9 cellular contexts compared by ENCODE assay signal in genomic region chr20:51531712-51532456, GRCh38. TPM values are rescaled to one million over a fixed set of nuclear protein-coding genes. Genes with fewer than 3 reads are reported as not detected.
DNase-seq lines count a peak whose midpoint lies in the region; ATAC-seq, FAIRE-seq and TF ChIP-seq lines count a peak whose summit lies in the region.
"Had no signal": no experiment of that assay in that cellular context is flagged by ENCODE, and none has a peak within 500 bp of the region (broad histone marks: within the 10 kb centered on the region; RNA-seq: fewer than 3 reads in every experiment).

No MANE protein-coding gene starts in this region.

- peaks cover 0 to 42% (median 0%) of the 10 kb centered on the region in 11 experiments; a peak in 2 of 22 replicates for H4K20me1 ChIP-seq in BLaER1 treated with 17β-estradiol and CSF1 and Interleukin-3, amounts not matched to agents 10 nM and 100 nM
- peaks cover 18% of the 10 kb centered on the region; the same call in 1 of the 2 replicates for H4K20me1 ChIP-seq in Karpas-422 (ENCODE audit: insufficient read depth, low read depth, low read length)

- H3K9me2 ChIP-seq in Karpas-422 (replicated peaks; ENCODE audit: insufficient read depth, low read length), result no peaks in the 10 kb centered on the region

- H3K27me3 ChIP-seq in BLaER1 treated with 17β-estradiol and CSF1 and Interleukin-3, amounts not matched to agents 10 nM and 100 nM, result no peaks in the 10 kb centered on the region
- no peaks in the 10 kb centered on the region for H3K27me3 ChIP-seq in Karpas-422 (ENCODE audit: low read length)

- 0 out of 22 replicates have a peak, but pooled peaks cover 0 to 4% (median 0%) of the 10 kb centered on the region in 11 experiments for H3K36me3 ChIP-seq in BLaER1 treated with 17β-estradiol and CSF1 and Interleukin-3, amounts not matched to agents 10 nM and 100 nM
- peaks cover 21% of the 10 kb centered on the region; the same call in 1 of the 2 replicates for H3K36me3 ChIP-seq in Karpas-422 (ENCODE audit: insufficient read depth, low read length)

- H3K27ac ChIP-seq in BLaER1 treated with 17β-estradiol and CSF1 and Interleukin-3, amounts not matched to agents 10 nM and 100 nM, result peak overlapping the region in 5 of 11 experiments; percentile 15 to 69 (median 57); a peak in 7 of 22 replicates
- H3K27ac ChIP-seq in Karpas-422 (ENCODE audit: low read length), result peak overlapping the region; percentile 74

- DNase-seq in Karpas-422, result no peak
- no peak for DNase-seq in chondrocyte (ENCODE audit: low spot score)
- DNase-seq in natural killer cell, result no peak
- no peak for DNase-seq in NCI-H187 (lab: John Stamatoyannopoulos, UW)
- DNase-seq in H54 (ENCODE audit: insufficient read length, low spot score), result no peak
- DNase-seq: NCI-H524 treated with DMSO at 0.1 percent for 48 hours had no signal

- H3K27me3 Mint-ChIP-seq in chondrocyte (ENCODE audit: low read depth) (no peaks in the 10 kb centered on the region), natural killer cell (ENCODE audit: low read depth in 2 of 2) (no peaks in the 10 kb centered on the region)

- H3K4me1 ChIP-seq in BLaER1 treated with 17β-estradiol and CSF1 and Interleukin-3, amounts not matched to agents 10 nM and 100 nM, result peaks cover 85 to 100% (median 94%) of the 10 kb centered on the region in 10 experiments
- H3K4me1 ChIP-seq in Karpas-422 (ENCODE audit: low read length), result peaks cover 92% of the 10 kb centered on the region

- TF ChIP-seq POLR2A in H54 (IDR thresholded peaks at IDR 0.05; ENCODE audit: low read depth, low read length), result no peak

- H3K4me3 Mint-ChIP-seq in chondrocyte (ENCODE audit: unreplicated experiment) (no peak overlapping the region), natural killer cell (peak overlapping the region; percentile 87)

- no peaks in the 10 kb centered on the region for H3K9me3 ChIP-seq in BLaER1 treated with 17β-estradiol and CSF1 and Interleukin-3, amounts not matched to agents 10 nM and 100 nM (replicated peaks in 1 of 11)
- H3K9me3 ChIP-seq in Karpas-422 (ENCODE audit: low read length), result no peaks in the 10 kb centered on the region

- TF ChIP-seq CTCF in chondrocyte (IDR thresholded peaks at IDR 0.05) (no peak), natural killer cell (IDR thresholded peaks at IDR 0.05) (no peak)

- no peak for FAIRE-seq in H54 (lab: Jason Lieb, UNC)

- H3K9me3 Mint-ChIP-seq in chondrocyte (ENCODE audit: low read depth) (no peaks in the 10 kb centered on the region), natural killer cell (no peaks in the 10 kb centered on the region)

- peaks cover 100% of the 10 kb centered on the region for H3K79me2 ChIP-seq in Karpas-422 (ENCODE audit: low read length)

- peak overlapping the region in 3 of 11 experiments; percentile 16 to 62 (median 21); a peak in 2 of 22 replicates for H3K9ac ChIP-seq in BLaER1 treated with 17β-estradiol and CSF1 and Interleukin-3, amounts not matched to agents 10 nM and 100 nM
- peak overlapping the region; percentile 50 for H3K9ac ChIP-seq in Karpas-422 (ENCODE audit: low read length)

- H2AFZ ChIP-seq in Karpas-422 (ENCODE audit: low read length), result no peak overlapping the region

- H3K27ac Mint-ChIP-seq in chondrocyte (ENCODE audit: unreplicated experiment) (peak overlapping the region; percentile 96), natural killer cell (peak overlapping the region; percentile 95 to 100)

- intact Hi-C loops in natural killer cell (cut with micrococcal nuclease), result loop anchor here (1.0 kb wide), 2 partner anchors 9 to 22 kb away; no protein-coding TSS in a partner anchor

- peak overlapping the region; percentile 59 to 91 (median 77) for H3K4me2 ChIP-seq in BLaER1 treated with 17β-estradiol and CSF1 and Interleukin-3, amounts not matched to agents 10 nM and 100 nM
- H3K4me2 ChIP-seq in Karpas-422 (ENCODE audit: low read depth, low read length, poor library complexity, severe bottlenecking), result peak overlapping the region; percentile 40

- no peak overlapping the region for H3K4me3 ChIP-seq in BLaER1 treated with 17β-estradiol and CSF1 and Interleukin-3, amounts not matched to agents 10 nM and 100 nM
- peak overlapping the region; percentile 27; the same call in 1 of the 2 replicates for H3K4me3 ChIP-seq in Karpas-422 (ENCODE audit: low read length)

- H3K36me3 Mint-ChIP-seq in chondrocyte (ENCODE audit: low read depth) (no peaks in the 10 kb centered on the region), natural killer cell (no peaks in the 10 kb centered on the region)

- peaks cover 72% of the 10 kb centered on the region for H3K4me1 Mint-ChIP-seq in chondrocyte (ENCODE audit: low read depth)
- H3K4me1 Mint-ChIP-seq in natural killer cell, result peaks cover 94 to 100% of the 10 kb centered on the region in 2 donors

- ATAC-seq in natural killer cell (no peak), HG03354 (IDR thresholded peaks at IDR 0.05; ENCODE audit: poor library complexity, severe bottlenecking, unreplicated experiment) (no peak), GM19455 (IDR thresholded peaks at IDR 0.05; ENCODE audit: unreplicated experiment) (no peak)

RNA-seq across cellular contexts. Expression of gene NFATC2, which starts 10.6 kb away (rescaled TPM):
- total RNA-seq in Karpas-422 (2014; rRNA removed; shearing (Covaris generic); ENCODE audit: low replicate concordance), result 22.5 and 32.3 TPM in 2 replicates
- 2.0 to 2.6 TPM (median 2.2 TPM) in 3 replicates for total RNA-seq in chondrocyte
- 100 to 1,000 TPM; 141 to 195 (median 160) TPM for total RNA-seq in natural killer cell
